In the genomic region with DNA sequence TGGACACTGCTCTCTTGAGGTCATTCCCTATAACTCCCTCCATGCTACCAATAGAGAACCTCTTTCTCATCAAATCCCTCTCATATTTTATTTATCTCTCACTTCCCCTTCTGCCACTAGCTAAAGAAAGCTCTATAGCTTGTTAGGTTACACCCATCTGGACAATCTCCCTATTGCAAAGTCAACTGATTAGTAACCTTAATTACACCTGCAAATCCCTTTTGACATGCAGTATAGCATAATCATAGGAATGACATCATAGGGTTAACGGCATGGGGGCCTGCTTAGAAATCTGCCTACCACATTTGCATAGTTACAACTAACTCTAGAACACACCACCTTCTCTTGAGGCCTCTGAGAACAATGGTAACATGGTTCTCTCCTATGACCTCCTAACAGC, we compare ENCODE assay signal across 16 cellular contexts.
"Had no signal": no experiment of that assay in that cellular context is flagged by ENCODE, and none has a peak within 500 bp of the region (broad histone marks: within the 10 kb centered on the region; RNA-seq: fewer than 3 reads in every experiment).

No MANE protein-coding gene starts in this region.

- H3K36me3 ChIP-seq: gastroesophageal sphincter, heart left ventricle, ovary, suprapubic skin had no signal

- DNase-seq: activated CD8-positive, alpha-beta T cell treated with anti-CD3 and anti-CD28 coated beads for 36 hours; activated naive CD4-positive, alpha-beta T cell treated with anti-CD3 and anti-CD28 coated beads for 36 hours; activated T-cell treated with anti-CD3 and anti-CD28 coated beads, Interleukin-2, amount 50 U/mL, for 4 hours; caudate nucleus; dorsolateral prefrontal cortex; heart left ventricle; natural killer cell; ovary; psoas muscle; right cardiac atrium; stimulated activated CD4-positive, alpha-beta T cell treated with anti-CD3 and anti-CD28 coated beads, Interleukin-2, amount 100 ng/mL, for 48 hours; T-cell; trophoblast cell had no signal

- H3K4me1 ChIP-seq: suprapubic skin had no signal

- H3K9me3 ChIP-seq: gastroesophageal sphincter, ovary, suprapubic skin had no signal

- ATAC-seq: activated CD8-positive, alpha-beta T cell treated with anti-CD3 and anti-CD28 coated beads for 36 hours; activated T-cell treated with anti-CD3 and anti-CD28 coated beads, Interleukin-2, amount 50 U/mL, for 4 hours; gastroesophageal sphincter; heart left ventricle; natural killer cell; psoas muscle; right cardiac atrium; T-cell had no signal

- H3K27me3 ChIP-seq: dorsolateral prefrontal cortex, gastroesophageal sphincter, heart left ventricle, ovary, suprapubic skin had no signal

- H3K27ac ChIP-seq: dorsolateral prefrontal cortex, gastroesophageal sphincter, heart left ventricle, ovary, psoas muscle, skin epidermis, suprapubic skin had no signal

- H3K4me3 ChIP-seq: dorsolateral prefrontal cortex, gastroesophageal sphincter, heart left ventricle, ovary, psoas muscle, skin epidermis, suprapubic skin had no signal
